Comparison of ENCODE assay signal across 8 cellular contexts in genomic region chr12:109477185-109477962, GRCh38. TPM values are rescaled to one million over a fixed set of nuclear protein-coding genes. Genes with fewer than 3 reads are reported as not detected.
DNase-seq lines count a peak whose midpoint lies in the region; ATAC-seq and TF ChIP-seq lines count a peak whose summit lies in the region.

Gene KCTD10 (minus strand): TSS chr12:109477300. CDS start chr12:109477262, 38 bp downstream.
Gene UBE3B (plus strand): TSS chr12:109477634. CDS start chr12:109483552, 5,918 bp downstream.

- DNase-seq in CD4-positive, alpha-beta T cell, result peak; percentile 74 to 90 (median 82)
- DNase-seq in HL-60 (ENCODE audit: low read depth in 1 of 2, low spot score in 1 of 2) (peak; percentile 77 to 86), NCI-H82 treated with DMSO at 0.1 percent for 48 hours (lab: John Stamatoyannopoulos, UW; ENCODE audit: unreplicated experiment) (peak; percentile 54), dermis microvascular lymphatic vessel endothelial cell (ENCODE audit: low read depth in 2 of 2) (peak; percentile 79 to 92), right lobe of liver (peak; percentile 90 to 91 (median 90))
- peak; percentile 86 to 89 for DNase-seq in activated CD4-positive, alpha-beta T cell treated with anti-CD3 and anti-CD28 coated beads, Interleukin-2, amount 50 U/mL, for 48 hours
- DNase-seq in stimulated activated CD4-positive, alpha-beta T cell treated with anti-CD3 and anti-CD28 coated beads, Interleukin-4, amount 100 ng/mL, for 24 hours, result peak; percentile 86

- POLR2A ChIA-PET in CD4-positive, alpha-beta T cell (lab: Charles Lee), result interaction anchor here (0.7 to 2.7 kb wide), 10 partner anchors 9 to 803 kb away, joined by 3 to 21 read pairs (median 4); partner anchors contain the start of genes ATP2A2, MMAB, MVK and USP30

- TF ChIP-seq CTCF in CD4-positive, alpha-beta T cell (IDR thresholded peaks at IDR 0.05), result no peak
- TF ChIP-seq CTCF in HL-60 (IDR thresholded peaks at IDR 0.05; ENCODE audit: insufficient read depth, low read length) (no peak), right lobe of liver (IDR thresholded peaks at IDR 0.05) (peak in 2 of 4 donors; percentile 11 to 17)

- peaks cover 21% of the 10 kb centered on the region for H3K36me3 Mint-ChIP-seq in CD4-positive, alpha-beta T cell (ENCODE audit: low read depth)

- peak; percentile 91 for ATAC-seq in CD4-positive, alpha-beta T cell (ENCODE audit: poor library complexity)
- peak; percentile 96 for ATAC-seq in GM19463 (IDR thresholded peaks at IDR 0.05; ENCODE audit: unreplicated experiment)
- ATAC-seq in right lobe of liver, result peak; percentile 98 to 99 (median 99)

- peak within 1 kb of the TSS; percentile 92 for H3K27ac Mint-ChIP-seq in CD4-positive, alpha-beta T cell

- intact Hi-C loops in CD4-positive, alpha-beta T cell (cut with DNase I, micrococcal nuclease), result loop anchor here in 1 of 2 experiments (1.0 to 10.0 kb wide), 11 partner anchors 97 to 1790 kb away; partner anchors contain the start of genes ARPC3, C12orf76, FAM222A and FICD
- intact Hi-C loops in right lobe of liver (cut with DNase I), result no loop called here

- no peaks in the 10 kb centered on the region for H3K9me3 Mint-ChIP-seq in CD4-positive, alpha-beta T cell

- peak within 1 kb of the TSS; percentile 98 for H3K4me3 Mint-ChIP-seq in CD4-positive, alpha-beta T cell

- H3K36me3 ChIP-seq in right lobe of liver, result peaks cover 0 to 3% (median 0%) of the 10 kb centered on the region in 4 donors

- H3K27ac ChIP-seq in CD4-positive, alpha-beta T cell (ENCODE audit: low read depth, low read length), result peak within 1 kb of the TSS; percentile 87
- H3K27ac ChIP-seq in HL-60 (replicated peaks), result peak within 1 kb of the TSS; percentile 99
- H3K27ac ChIP-seq in right lobe of liver, result peak within 1 kb of the TSS; percentile 98 to 99 (median 98)

- no peaks in the 10 kb centered on the region for H3K9me3 ChIP-seq in CD4-positive, alpha-beta T cell (ENCODE audit: control insufficient read depth, low read length)
- H3K9me3 ChIP-seq in right lobe of liver, result no peaks in the 10 kb centered on the region

- peak; percentile 54 for TF ChIP-seq POLR2A in right lobe of liver (IDR thresholded peaks at IDR 0.05)

- WGBS in right lobe of liver (ENCODE audit: insufficient coverage, low coverage, low lambda C conversion rate, missing lambda C conversion rate), result 0% methylated on average over 15 of the region's 54 CpGs

- peaks cover 0 to 24% (median 5%) of the 10 kb centered on the region in 4 donors for H3K4me1 ChIP-seq in right lobe of liver

- H3K27me3 ChIP-seq in CD4-positive, alpha-beta T cell (ENCODE audit: control insufficient read depth, insufficient read depth, low read length), result no peaks in the 10 kb centered on the region
- H3K27me3 ChIP-seq in HL-60 (ENCODE audit: insufficient read depth, poor library complexity, severe bottlenecking), result no peaks in the 10 kb centered on the region
- no peaks in the 10 kb centered on the region for H3K27me3 ChIP-seq in right lobe of liver

- no peaks in the 10 kb centered on the region for H3K27me3 Mint-ChIP-seq in CD4-positive, alpha-beta T cell

- CTCF ChIA-PET in CD4-positive, alpha-beta T cell (lab: Charles Lee), result interaction anchor here (1.3 kb wide), 1 partner anchor 44 kb away, joined by 3 read pairs; no protein-coding TSS in a partner anchor

- peak within 1 kb of the TSS; percentile 99 for H3K4me3 ChIP-seq in HL-60 (replicated peaks; ENCODE audit: insufficient read depth, low read length)
- peak within 1 kb of the TSS; percentile 94 to 99 (median 98) for H3K4me3 ChIP-seq in right lobe of liver

- H3K4me1 Mint-ChIP-seq in CD4-positive, alpha-beta T cell (ENCODE audit: low read depth), result peaks cover 50% of the 10 kb centered on the region

RNA-seq across cellular contexts. Expression of gene KCTD10, which starts in this region (rescaled TPM):
- 10 to 100 TPM; 24.2 to 26.1 TPM for total RNA-seq in CD4-positive, alpha-beta T cell
- total RNA-seq in dermis microvascular lymphatic vessel endothelial cell (74.5 and 95.6 TPM in 2 replicates), right lobe of liver (10 to 100 TPM in 4 of 6 experiments, 1 to 10 TPM in 2; 5.8 to 20.2 (median 11.6) TPM)

RNA-seq across cellular contexts. Expression of gene UBE3B, which starts in this region (rescaled TPM):
- 10 to 100 TPM; 17.2 to 19.9 TPM for total RNA-seq in CD4-positive, alpha-beta T cell
- 23.0 and 29.0 TPM in 2 replicates for total RNA-seq in dermis microvascular lymphatic vessel endothelial cell
- 10 to 100 TPM; 15.3 to 31.8 (median 22.5) TPM for total RNA-seq in right lobe of liver

Comparison
In these comparisons a context has a peak if more than half of its experiments do, and no peak if none do; other contexts are left out.
1. Peak in every context shown above with its lines: DNase-seq, ATAC-seq, H3K4me3 ChIP-seq and H3K27ac ChIP-seq.